1 cellular context compared by ENCODE assay signal in the genomic region with DNA sequence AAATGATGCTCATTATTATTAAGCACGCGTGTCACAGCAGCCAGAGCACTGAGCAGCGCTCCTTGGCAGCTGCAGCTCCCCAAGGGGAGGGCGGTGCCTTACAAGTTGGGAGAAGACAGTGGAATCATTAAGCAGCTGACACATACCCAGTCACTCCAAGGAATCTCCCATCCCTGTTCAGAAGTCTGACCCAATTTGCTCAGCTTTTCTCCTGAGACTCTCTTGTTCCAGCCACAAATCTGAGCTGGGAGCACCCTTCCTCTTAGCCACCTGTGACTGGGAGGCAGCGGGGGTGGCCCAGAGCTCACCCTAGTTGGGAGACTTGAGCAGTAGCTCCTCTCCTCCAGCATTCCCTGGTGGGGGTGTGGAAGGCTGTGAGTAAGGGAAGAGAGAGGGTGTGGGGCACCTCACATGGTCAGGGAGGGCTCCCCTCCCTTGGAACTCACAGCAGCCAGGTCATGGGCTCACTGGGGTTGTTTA.
TF ChIP-seq lines count a peak whose summit lies in the region.

No MANE protein-coding gene starts in this region.

TF ChIP-seq in GM23338, 12 proteins besides CTCF, POLR2A, EP300 and RAD21 (continued from another document):
- TF ChIP-seq, protein P1, sequence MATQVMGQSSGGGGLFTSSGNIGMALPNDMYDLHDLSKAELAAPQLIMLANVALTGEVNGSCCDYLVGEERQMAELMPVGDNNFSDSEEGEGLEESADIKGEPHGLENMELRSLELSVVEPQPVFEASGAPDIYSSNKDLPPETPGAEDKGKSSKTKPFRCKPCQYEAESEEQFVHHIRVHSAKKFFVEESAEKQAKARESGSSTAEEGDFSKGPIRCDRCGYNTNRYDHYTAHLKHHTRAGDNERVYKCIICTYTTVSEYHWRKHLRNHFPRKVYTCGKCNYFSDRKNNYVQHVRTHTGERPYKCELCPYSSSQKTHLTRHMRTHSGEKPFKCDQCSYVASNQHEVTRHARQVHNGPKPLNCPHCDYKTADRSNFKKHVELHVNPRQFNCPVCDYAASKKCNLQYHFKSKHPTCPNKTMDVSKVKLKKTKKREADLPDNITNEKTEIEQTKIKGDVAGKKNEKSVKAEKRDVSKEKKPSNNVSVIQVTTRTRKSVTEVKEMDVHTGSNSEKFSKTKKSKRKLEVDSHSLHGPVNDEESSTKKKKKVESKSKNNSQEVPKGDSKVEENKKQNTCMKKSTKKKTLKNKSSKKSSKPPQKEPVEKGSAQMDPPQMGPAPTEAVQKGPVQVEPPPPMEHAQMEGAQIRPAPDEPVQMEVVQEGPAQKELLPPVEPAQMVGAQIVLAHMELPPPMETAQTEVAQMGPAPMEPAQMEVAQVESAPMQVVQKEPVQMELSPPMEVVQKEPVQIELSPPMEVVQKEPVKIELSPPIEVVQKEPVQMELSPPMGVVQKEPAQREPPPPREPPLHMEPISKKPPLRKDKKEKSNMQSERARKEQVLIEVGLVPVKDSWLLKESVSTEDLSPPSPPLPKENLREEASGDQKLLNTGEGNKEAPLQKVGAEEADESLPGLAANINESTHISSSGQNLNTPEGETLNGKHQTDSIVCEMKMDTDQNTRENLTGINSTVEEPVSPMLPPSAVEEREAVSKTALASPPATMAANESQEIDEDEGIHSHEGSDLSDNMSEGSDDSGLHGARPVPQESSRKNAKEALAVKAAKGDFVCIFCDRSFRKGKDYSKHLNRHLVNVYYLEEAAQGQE (IDR thresholded peaks at IDR 0.05; ENCODE audit: unreplicated experiment) = no peak
- no peak for TF ChIP-seq CREB1 (CRISPR knock-in tag; IDR thresholded peaks at IDR 0.05; ENCODE audit: low read depth)
- TF ChIP-seq STAT1 (IDR thresholded peaks at IDR 0.05; ENCODE audit: unreplicated experiment) = no peak
- TF ChIP-seq, protein P2, sequence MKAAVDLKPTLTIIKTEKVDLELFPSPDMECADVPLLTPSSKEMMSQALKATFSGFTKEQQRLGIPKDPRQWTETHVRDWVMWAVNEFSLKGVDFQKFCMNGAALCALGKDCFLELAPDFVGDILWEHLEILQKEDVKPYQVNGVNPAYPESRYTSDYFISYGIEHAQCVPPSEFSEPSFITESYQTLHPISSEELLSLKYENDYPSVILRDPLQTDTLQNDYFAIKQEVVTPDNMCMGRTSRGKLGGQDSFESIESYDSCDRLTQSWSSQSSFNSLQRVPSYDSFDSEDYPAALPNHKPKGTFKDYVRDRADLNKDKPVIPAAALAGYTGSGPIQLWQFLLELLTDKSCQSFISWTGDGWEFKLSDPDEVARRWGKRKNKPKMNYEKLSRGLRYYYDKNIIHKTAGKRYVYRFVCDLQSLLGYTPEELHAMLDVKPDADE (IDR thresholded peaks at IDR 0.05) = no peak
- TF ChIP-seq, protein P3, sequence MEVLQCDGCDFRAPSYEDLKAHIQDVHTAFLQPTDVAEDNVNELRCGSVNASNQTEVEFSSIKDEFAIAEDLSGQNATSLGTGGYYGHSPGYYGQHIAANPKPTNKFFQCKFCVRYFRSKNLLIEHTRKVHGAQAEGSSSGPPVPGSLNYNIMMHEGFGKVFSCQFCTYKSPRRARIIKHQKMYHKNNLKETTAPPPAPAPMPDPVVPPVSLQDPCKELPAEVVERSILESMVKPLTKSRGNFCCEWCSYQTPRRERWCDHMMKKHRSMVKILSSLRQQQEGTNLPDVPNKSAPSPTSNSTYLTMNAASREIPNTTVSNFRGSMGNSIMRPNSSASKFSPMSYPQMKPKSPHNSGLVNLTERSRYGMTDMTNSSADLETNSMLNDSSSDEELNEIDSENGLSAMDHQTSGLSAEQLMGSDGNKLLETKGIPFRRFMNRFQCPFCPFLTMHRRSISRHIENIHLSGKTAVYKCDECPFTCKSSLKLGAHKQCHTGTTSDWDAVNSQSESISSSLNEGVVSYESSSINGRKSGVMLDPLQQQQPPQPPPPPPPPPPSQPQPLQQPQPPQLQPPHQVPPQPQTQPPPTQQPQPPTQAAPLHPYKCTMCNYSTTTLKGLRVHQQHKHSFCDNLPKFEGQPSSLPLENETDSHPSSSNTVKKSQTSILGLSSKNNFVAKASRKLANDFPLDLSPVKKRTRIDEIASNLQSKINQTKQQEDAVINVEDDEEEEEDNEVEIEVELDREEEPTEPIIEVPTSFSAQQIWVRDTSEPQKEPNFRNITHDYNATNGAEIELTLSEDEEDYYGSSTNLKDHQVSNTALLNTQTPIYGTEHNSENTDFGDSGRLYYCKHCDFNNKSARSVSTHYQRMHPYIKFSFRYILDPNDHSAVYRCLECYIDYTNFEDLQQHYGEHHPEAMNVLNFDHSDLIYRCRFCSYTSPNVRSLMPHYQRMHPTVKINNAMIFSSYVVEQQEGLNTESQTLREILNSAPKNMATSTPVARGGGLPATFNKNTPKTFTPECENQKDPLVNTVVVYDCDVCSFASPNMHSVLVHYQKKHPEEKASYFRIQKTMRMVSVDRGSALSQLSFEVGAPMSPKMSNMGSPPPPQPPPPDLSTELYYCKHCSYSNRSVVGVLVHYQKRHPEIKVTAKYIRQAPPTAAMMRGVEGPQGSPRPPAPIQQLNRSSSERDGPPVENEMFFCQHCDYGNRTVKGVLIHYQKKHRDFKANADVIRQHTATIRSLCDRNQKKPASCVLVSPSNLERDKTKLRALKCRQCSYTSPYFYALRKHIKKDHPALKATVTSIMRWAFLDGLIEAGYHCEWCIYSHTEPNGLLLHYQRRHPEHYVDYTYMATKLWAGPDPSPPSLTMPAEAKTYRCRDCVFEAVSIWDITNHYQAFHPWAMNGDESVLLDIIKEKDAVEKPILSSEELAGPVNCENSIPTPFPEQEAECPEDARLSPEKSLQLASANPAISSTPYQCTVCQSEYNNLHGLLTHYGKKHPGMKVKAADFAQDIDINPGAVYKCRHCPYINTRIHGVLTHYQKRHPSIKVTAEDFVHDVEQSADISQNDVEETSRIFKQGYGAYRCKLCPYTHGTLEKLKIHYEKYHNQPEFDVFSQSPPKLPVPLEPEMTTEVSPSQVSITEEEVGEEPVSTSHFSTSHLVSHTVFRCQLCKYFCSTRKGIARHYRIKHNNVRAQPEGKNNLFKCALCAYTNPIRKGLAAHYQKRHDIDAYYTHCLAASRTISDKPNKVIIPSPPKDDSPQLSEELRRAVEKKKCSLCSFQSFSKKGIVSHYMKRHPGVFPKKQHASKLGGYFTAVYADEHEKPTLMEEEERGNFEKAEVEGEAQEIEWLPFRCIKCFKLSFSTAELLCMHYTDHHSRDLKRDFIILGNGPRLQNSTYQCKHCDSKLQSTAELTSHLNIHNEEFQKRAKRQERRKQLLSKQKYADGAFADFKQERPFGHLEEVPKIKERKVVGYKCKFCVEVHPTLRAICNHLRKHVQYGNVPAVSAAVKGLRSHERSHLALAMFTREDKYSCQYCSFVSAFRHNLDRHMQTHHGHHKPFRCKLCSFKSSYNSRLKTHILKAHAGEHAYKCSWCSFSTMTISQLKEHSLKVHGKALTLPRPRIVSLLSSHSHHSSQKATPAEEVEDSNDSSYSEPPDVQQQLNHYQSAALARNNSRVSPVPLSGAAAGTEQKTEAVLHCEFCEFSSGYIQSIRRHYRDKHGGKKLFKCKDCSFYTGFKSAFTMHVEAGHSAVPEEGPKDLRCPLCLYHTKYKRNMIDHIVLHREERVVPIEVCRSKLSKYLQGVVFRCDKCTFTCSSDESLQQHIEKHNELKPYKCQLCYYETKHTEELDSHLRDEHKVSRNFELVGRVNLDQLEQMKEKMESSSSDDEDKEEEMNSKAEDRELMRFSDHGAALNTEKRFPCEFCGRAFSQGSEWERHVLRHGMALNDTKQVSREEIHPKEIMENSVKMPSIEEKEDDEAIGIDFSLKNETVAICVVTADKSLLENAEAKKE (CRISPR knock-in tag; IDR thresholded peaks at IDR 0.05) = no peak
- TF ChIP-seq ZNF331 (CRISPR knock-in tag; IDR thresholded peaks at IDR 0.05; ENCODE audit: low read depth) = no peak
